ENCODE assay signal across 8 cellular contexts in the genomic region with DNA sequence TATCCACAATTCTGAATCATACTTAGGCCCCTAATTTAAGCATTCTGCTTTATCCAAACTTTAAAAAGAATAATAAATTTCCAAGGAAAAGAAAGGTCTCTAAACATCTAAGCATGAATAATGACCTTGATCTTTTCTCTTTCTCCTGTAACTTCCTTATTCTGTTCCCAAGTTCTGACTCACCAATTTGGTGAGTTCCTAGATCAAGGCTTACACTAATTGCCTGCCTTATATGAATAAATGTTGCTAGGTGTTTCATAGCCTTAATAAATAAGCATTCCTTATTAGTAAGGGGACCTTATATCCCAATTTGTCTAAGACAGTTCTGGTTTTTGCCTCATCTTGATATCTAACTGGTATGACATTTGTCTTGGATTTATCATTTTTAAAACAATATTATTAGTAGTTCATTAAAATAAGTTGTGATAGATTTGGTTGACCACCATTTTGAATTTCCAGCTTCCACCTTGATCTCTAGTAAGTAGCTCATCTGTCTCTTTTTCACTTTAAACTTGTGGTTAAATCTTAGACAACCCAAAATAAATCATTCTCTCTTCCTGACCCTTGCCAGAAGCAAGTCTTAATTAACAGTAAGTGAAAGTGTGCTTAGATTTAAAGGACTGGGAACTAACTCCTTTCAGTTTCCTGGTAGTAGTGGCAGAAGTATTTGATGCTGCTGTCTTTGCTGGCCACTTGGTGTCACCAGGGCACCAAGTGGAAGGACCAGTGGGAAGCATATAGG.
DNase-seq lines count a peak whose midpoint lies in the region; ATAC-seq and TF ChIP-seq lines count a peak whose summit lies in the region.

No MANE protein-coding gene starts in this region.

- TF ChIP-seq CTCF in A673 (conservative IDR thresholded peaks at IDR 0.05; ENCODE audit: low read depth, low read length), result peak; percentile 51; the same call in 1 of the 2 replicates

- CTCF ChIA-PET in A673 (lab: Charles Lee), result no interaction called here

- no peak overlapping the region for H3K27ac ChIP-seq in A673 (ENCODE audit: low read depth, low read length, poor library complexity, severe bottlenecking)

- no peak for ATAC-seq in HG02938 (IDR thresholded peaks at IDR 0.05; ENCODE audit: unreplicated experiment)

- H3K4me1 ChIP-seq in A673 (ENCODE audit: insufficient read depth, low read length, poor library complexity, severe bottlenecking), result peaks cover 10% of the 10 kb centered on the region

- H3K27me3 ChIP-seq in A673 (replicated peaks; ENCODE audit: insufficient read depth, low read depth, low read length, poor library complexity), result no peaks in the 10 kb centered on the region

- no peaks in the 10 kb centered on the region for H3K9me3 ChIP-seq in A673 (ENCODE audit: low read depth, low read length, poor library complexity, severe bottlenecking)

- POLR2A ChIA-PET in A673 (lab: Charles Lee; ENCODE audit: low non-redundant PET), result no interaction called here

- no TSS peak for BruUV-seq in A673 (replicated peaks; lab: Mats Ljungman, UMichigan)

- H3K36me3 ChIP-seq in A673 (ENCODE audit: insufficient read depth, low read length, poor library complexity, severe bottlenecking), result no peaks in the 10 kb centered on the region

- DNase-seq in A673 (ENCODE audit: low spot score) (no peak), H4 (ENCODE audit: low spot score) (peak; percentile 6), amniotic epithelial cell (ENCODE audit: low read depth) (peak; percentile 17), kidney tubule cell (ENCODE audit: low spot score) (peak; percentile 58), NCI-H524 (lab: John Stamatoyannopoulos, UW) (no peak), cerebellar nuclear complex (lab: John Stamatoyannopoulos, UW) (no peak), GOT3 (lab: John Stamatoyannopoulos, UW) (no peak)

- H3K4me3 ChIP-seq in A673 (ENCODE audit: low read depth, low read length, poor library complexity, severe bottlenecking), result no peak overlapping the region

- intact Hi-C loops in A673 (cut with micrococcal nuclease; ENCODE audit: unreplicated experiment), result loop anchor here (5.0 kb wide), 1 partner anchor 183 kb away; no protein-coding TSS in a partner anchor

Comparison
In these comparisons a context has a peak if more than half of its experiments do, and no peak if none do; other contexts are left out.
1. DNase-seq: peak in H4 (single experiment), amniotic epithelial cell (single experiment) and kidney tubule cell (single experiment); none in A673 (single experiment), NCI-H524 (0 of 2), cerebellar nuclear complex (0 of 2) and GOT3 (single experiment).